Comparison of ENCODE assay signal across 26 cellular contexts in the genomic region with DNA sequence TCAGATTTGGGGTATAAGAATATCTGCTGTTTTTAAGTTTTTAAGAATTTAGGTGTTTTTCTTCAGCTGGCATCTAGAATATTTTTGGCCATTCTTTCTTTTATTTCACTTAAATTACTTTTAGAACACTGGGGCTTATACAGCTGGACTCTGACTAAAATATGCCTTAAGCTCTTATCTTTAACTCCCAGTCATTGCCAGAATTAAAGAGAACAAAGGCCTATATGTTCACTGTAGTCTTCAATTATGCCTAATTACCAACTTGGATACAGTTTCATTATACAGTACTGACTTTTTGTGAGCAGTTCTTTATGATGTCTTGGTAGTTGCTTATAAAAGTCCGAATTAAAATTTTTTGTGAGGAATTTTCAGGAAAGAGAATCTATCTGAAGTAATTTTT.
"Had no signal": no experiment of that assay in that cellular context is flagged by ENCODE, and none has a peak within 500 bp of the region (broad histone marks: within the 10 kb centered on the region; RNA-seq: fewer than 3 reads in every experiment).

No MANE protein-coding gene starts in this region.

- H3K9ac ChIP-seq: KMS-11 had no signal

- H3K4me2 ChIP-seq: KMS-11 had no signal

- H3K4me3 ChIP-seq: cardiac muscle cell, SK-N-MC had no signal

- DNase-seq: activated B cell treated with CpG ODN at 0.5 μM for 24 hours; activated CD4-positive, alpha-beta memory T cell treated with anti-CD3 and anti-CD28 coated beads, Interleukin-2, amount 10 ng/mL, durations not matched to agents 7 days and 5 days; activated CD4-positive, alpha-beta T cell treated with anti-CD3 and anti-CD28 coated beads for 1 hour; activated CD4-positive, alpha-beta T cell treated with anti-CD3 and anti-CD28 coated beads, Interleukin-2, amount 50 U/mL, for 1 hour; activated gamma-delta T cell; activated naive CD4-positive, alpha-beta T cell treated with anti-CD3 and anti-CD28 coated beads for 36 hours; activated T-cell treated with anti-CD3 and anti-CD28 coated beads for 4 hours; activated T-cell treated with anti-CD3 and anti-CD28 coated beads, Interleukin-2, amount 50 U/mL, for 48 hours; brain microvascular endothelial cell; NCI-H1092; NCI-H1436; NCI-H187 treated with DMSO at 0.1 percent for 48 hours; NCI-H2081 treated with DMSO at 0.1 percent for 48 hours; NCI-H345; NCI-H510A; NCI-H526 treated with DMSO at 0.1 percent for 48 hours; RPMI8226; T-cell; T-helper 2 cell; T1000 had no signal

- H3K27ac ChIP-seq: brain microvascular endothelial cell, cardiac muscle cell, KMS-11, SK-N-MC had no signal

- H3K27me3 ChIP-seq: brain microvascular endothelial cell, cardiac muscle cell had no signal

- ATAC-seq: activated T-helper 17 cell treated with anti-CD3 and anti-CD28 coated beads, Interleukin-2, amount 50 U/mL, for 72 hours; Right ventricle myocardium inferior; T-cell had no signal

- H3K36me3 ChIP-seq: brain microvascular endothelial cell, cardiac muscle cell had no signal

- FAIRE-seq: TTC549 had no signal
